10 cellular contexts compared by ENCODE assay signal in genomic region chr3:9951126-9951525, GRCh38. TPM values are rescaled to one million over a fixed set of nuclear protein-coding genes. Genes with fewer than 3 reads are reported as not detected.
DNase-seq lines count a peak whose midpoint lies in the region; ATAC-seq and TF ChIP-seq lines count a peak whose summit lies in the region.
"Had no signal": no experiment of that assay in that cellular context is flagged by ENCODE, and none has a peak within 500 bp of the region (broad histone marks: within the 10 kb centered on the region; RNA-seq: fewer than 3 reads in every experiment).

No MANE protein-coding gene starts in this region.

- H3K27ac Mint-ChIP-seq in activated CD4-positive, alpha-beta T cell treated with anti-CD3 and anti-CD28 coated beads, Interleukin-2, amount 10 ng/mL, durations not matched to agents 24 days and 14 days, result peak overlapping the region; percentile 68
- peak overlapping the region; percentile 65 for H3K27ac Mint-ChIP-seq in activated naive CD8-positive, alpha-beta T cell treated with anti-CD3 and anti-CD28 coated beads for 36 hours

- peaks cover 0 to 30% (median 4%) of the 10 kb centered on the region in 4 donors for H3K4me1 ChIP-seq in right lobe of liver

- DNase-seq in activated CD4-positive, alpha-beta T cell treated with anti-CD3 and anti-CD28 coated beads, Interleukin-2, amount 10 ng/mL, durations not matched to agents 24 days and 14 days, result no peak
- no peak for DNase-seq in activated CD4-positive, alpha-beta T cell treated with anti-CD3 and anti-CD28 coated beads for 1 hour
- DNase-seq in activated naive CD8-positive, alpha-beta T cell treated with anti-CD3 and anti-CD28 coated beads for 36 hours, result peak; percentile 22
- DNase-seq in retinal pigment epithelial cell (ENCODE audit: low read depth), result no peak
- DNase-seq in activated gamma-delta T cell treated with Interleukin-2 at 50 U/mL for 16 hours, result no peak
- DNase-seq in COR-L47 (lab: John Stamatoyannopoulos, UW), result no peak
- DNase-seq in right lobe of liver, result no peak
- DNase-seq: left ventricle myocardium inferior, NCI-H1436 had no signal

- peaks cover 14% of the 10 kb centered on the region for H3K4me1 Mint-ChIP-seq in activated CD4-positive, alpha-beta T cell treated with anti-CD3 and anti-CD28 coated beads, Interleukin-2, amount 10 ng/mL, durations not matched to agents 24 days and 14 days
- H3K4me1 Mint-ChIP-seq in activated naive CD8-positive, alpha-beta T cell treated with anti-CD3 and anti-CD28 coated beads for 36 hours, result peaks cover 11% of the 10 kb centered on the region

- no peaks in the 10 kb centered on the region for H3K27me3 ChIP-seq in right lobe of liver

- no peaks in the 10 kb centered on the region for H3K36me3 ChIP-seq in right lobe of liver
- H3K36me3 ChIP-seq: left ventricle myocardium inferior had no signal

- intact Hi-C loops in activated CD4-positive, alpha-beta T cell treated with anti-CD3 and anti-CD28 coated beads, Interleukin-2, amount 10 ng/mL, durations not matched to agents 24 days and 14 days (cut with micrococcal nuclease), result loop anchor here (5.0 kb wide), 1 partner anchor 109 kb away; the partner anchor contains the start of gene RPUSD3
- intact Hi-C loops in right lobe of liver (cut with DNase I), result no loop called here

- no peak for TF ChIP-seq POLR2A in right lobe of liver (IDR thresholded peaks at IDR 0.05)

- ATAC-seq in HG03066 (IDR thresholded peaks at IDR 0.05; ENCODE audit: low read depth, unreplicated experiment) (peak; percentile 23), right lobe of liver (no peak)

- H3K4me3 ChIP-seq in retinal pigment epithelial cell (ENCODE audit: low read length), result peak overlapping the region; percentile 63
- no peak overlapping the region for H3K4me3 ChIP-seq in right lobe of liver

- TF ChIP-seq CTCF in retinal pigment epithelial cell (conservative IDR thresholded peaks at IDR 0.05; ENCODE audit: low read depth, low read length) (no peak), right lobe of liver (IDR thresholded peaks at IDR 0.05) (no peak)

- WGBS in right lobe of liver (ENCODE audit: insufficient coverage, low coverage, low lambda C conversion rate, missing lambda C conversion rate), result 44% methylated on average over 5 of the region's 7 CpGs

- H3K9me3 ChIP-seq in right lobe of liver, result no peaks in the 10 kb centered on the region
- H3K9me3 ChIP-seq: left ventricle myocardium inferior had no signal

- no peaks in the 10 kb centered on the region for H3K27me3 Mint-ChIP-seq in activated CD4-positive, alpha-beta T cell treated with anti-CD3 and anti-CD28 coated beads, Interleukin-2, amount 10 ng/mL, durations not matched to agents 24 days and 14 days
- no peaks in the 10 kb centered on the region for H3K27me3 Mint-ChIP-seq in activated naive CD8-positive, alpha-beta T cell treated with anti-CD3 and anti-CD28 coated beads for 36 hours

- H3K36me3 Mint-ChIP-seq in activated CD4-positive, alpha-beta T cell treated with anti-CD3 and anti-CD28 coated beads, Interleukin-2, amount 10 ng/mL, durations not matched to agents 24 days and 14 days (ENCODE audit: low read depth), result peaks cover 4% of the 10 kb centered on the region
- H3K36me3 Mint-ChIP-seq in activated naive CD8-positive, alpha-beta T cell treated with anti-CD3 and anti-CD28 coated beads for 36 hours, result peaks cover 4% of the 10 kb centered on the region

- no peak overlapping the region for H3K27ac ChIP-seq in right lobe of liver
- H3K27ac ChIP-seq: left ventricle myocardium inferior had no signal

- H3K4me3 Mint-ChIP-seq in activated CD4-positive, alpha-beta T cell treated with anti-CD3 and anti-CD28 coated beads, Interleukin-2, amount 10 ng/mL, durations not matched to agents 24 days and 14 days, result peak overlapping the region; percentile 83
- H3K4me3 Mint-ChIP-seq in activated naive CD8-positive, alpha-beta T cell treated with anti-CD3 and anti-CD28 coated beads for 36 hours, result peak overlapping the region; percentile 85

- no peaks in the 10 kb centered on the region for H3K9me3 Mint-ChIP-seq in activated CD4-positive, alpha-beta T cell treated with anti-CD3 and anti-CD28 coated beads, Interleukin-2, amount 10 ng/mL, durations not matched to agents 24 days and 14 days
- H3K9me3 Mint-ChIP-seq in activated naive CD8-positive, alpha-beta T cell treated with anti-CD3 and anti-CD28 coated beads for 36 hours, result no peaks in the 10 kb centered on the region

RNA-seq across cellular contexts. Expression of gene PRRT3, which starts 1.1 kb away (rescaled TPM):
- 11.8 and 13.5 TPM in 2 replicates for total RNA-seq in activated CD4-positive, alpha-beta T cell treated with anti-CD3 and anti-CD28 coated beads, Interleukin-2, amount 10 ng/mL, durations not matched to agents 24 days and 14 days
- total RNA-seq in activated naive CD8-positive, alpha-beta T cell treated with anti-CD3 and anti-CD28 coated beads for 36 hours, result 1 to 10 TPM; 8.0 to 8.6 TPM
- total RNA-seq in right lobe of liver, result under 1 TPM; 0.19 to 0.92 (median 0.35) TPM

RNA-seq across cellular contexts. Expression of gene CRELD1, which starts 17.5 kb away (rescaled TPM):
- total RNA-seq in activated CD4-positive, alpha-beta T cell treated with anti-CD3 and anti-CD28 coated beads, Interleukin-2, amount 10 ng/mL, durations not matched to agents 24 days and 14 days, result 22.7 and 23.4 TPM in 2 replicates
- 1 to 10 TPM; 7.9 to 10.0 TPM for total RNA-seq in activated naive CD8-positive, alpha-beta T cell treated with anti-CD3 and anti-CD28 coated beads for 36 hours
- 10 to 100 TPM; 22.4 to 43.5 (median 30.5) TPM for total RNA-seq in right lobe of liver

RNA-seq across cellular contexts. Expression of gene IL17RC, which starts 34.2 kb away (rescaled TPM):
- total RNA-seq in activated CD4-positive, alpha-beta T cell treated with anti-CD3 and anti-CD28 coated beads, Interleukin-2, amount 10 ng/mL, durations not matched to agents 24 days and 14 days, result 0.28 and 0.42 TPM in 2 replicates
- total RNA-seq in activated naive CD8-positive, alpha-beta T cell treated with anti-CD3 and anti-CD28 coated beads for 36 hours, result under 1 TPM; 0.36 to 0.60 TPM
- total RNA-seq in right lobe of liver, result 10 to 100 TPM; 19.5 to 53.4 (median 40.1) TPM

RNA-seq across cellular contexts. Expression of gene EMC3, which starts 35.5 kb away (rescaled TPM):
- 41.4 and 42.1 TPM in 2 replicates for total RNA-seq in activated CD4-positive, alpha-beta T cell treated with anti-CD3 and anti-CD28 coated beads, Interleukin-2, amount 10 ng/mL, durations not matched to agents 24 days and 14 days
- total RNA-seq in activated naive CD8-positive, alpha-beta T cell treated with anti-CD3 and anti-CD28 coated beads for 36 hours, result 10 to 100 TPM; 44.7 to 46.7 TPM
- total RNA-seq in right lobe of liver, result 10 to 100 TPM; 37.3 to 67.9 (median 51.2) TPM

RNA-seq across cellular contexts. Expression of gene IL17RE, which starts 48.5 kb away (rescaled TPM):
- total RNA-seq in activated CD4-positive, alpha-beta T cell treated with anti-CD3 and anti-CD28 coated beads, Interleukin-2, amount 10 ng/mL, durations not matched to agents 24 days and 14 days, result 1.1 TPM in 2 replicates
- total RNA-seq in activated naive CD8-positive, alpha-beta T cell treated with anti-CD3 and anti-CD28 coated beads for 36 hours, result 1 to 10 TPM; 1.2 to 1.8 TPM
- 1 to 10 TPM; 1.1 to 4.6 (median 2.2) TPM for total RNA-seq in right lobe of liver

Comparison
In these comparisons a context has a peak if more than half of its experiments do, and no peak if none do; other contexts are left out.
1. RNA of gene IL17RC, which starts 34.2 kb away (total RNA-seq): 19.5 to 53.4 TPM in right lobe of liver; 0.36 to 0.60 TPM in activated naive CD8-positive, alpha-beta T cell treated with anti-CD3 and anti-CD28 coated beads for 36 hours and 0.28 to 0.42 TPM in activated CD4-positive, alpha-beta T cell treated with anti-CD3 and anti-CD28 coated beads, Interleukin-2, amount 10 ng/mL, durations not matched to agents 24 days and 14 days; every median in the first group is over 10 times any median in the second.